In genomic region chr17:6712058-6712853, GRCh38 we compare ENCODE assay signal across 1 cellular context.
A peak's percentile ranks its signal among the peaks of the same experiment; 100 is the strongest.
TF ChIP-seq lines count a peak whose summit lies in the region.

No MANE protein-coding gene starts in this region.

TF ChIP-seq in HepG2, 621 proteins besides CTCF, POLR2A, EP300 and RAD21 (continued from another document and continues in another):
- no peak for TF ChIP-seq PREB (CRISPR knock-in tag; IDR thresholded peaks at IDR 0.05)
- no peak for TF ChIP-seq SOX6 (IDR thresholded peaks at IDR 0.05)
- TF ChIP-seq SOX6 (CRISPR knock-in tag; IDR thresholded peaks at IDR 0.05) = no peak
- no peak for TF ChIP-seq ZEB1 (IDR thresholded peaks at IDR 0.05; ENCODE audit: insufficient replicate concordance, low read depth)
- no peak; the same call in 1 of the 2 replicates for TF ChIP-seq PLSCR1 (CRISPR knock-in tag; IDR thresholded peaks at IDR 0.05; ENCODE audit: borderline replicate concordance)
- no peak for TF ChIP-seq ZNF30 (CRISPR knock-in tag; IDR thresholded peaks at IDR 0.05)
- no peak for TF ChIP-seq ZNF33A (CRISPR knock-in tag; IDR thresholded peaks at IDR 0.05; ENCODE audit: borderline replicate concordance)
- TF ChIP-seq E2F1 (CRISPR knock-in tag; IDR thresholded peaks at IDR 0.05) = no peak
- TF ChIP-seq CHD4 (IDR thresholded peaks at IDR 0.05; ENCODE audit: borderline replicate concordance, low read length) = peak; percentile 98
- TF ChIP-seq MBNL3 (CRISPR knock-in tag; conservative IDR thresholded peaks at IDR 0.05) = no peak
- TF ChIP-seq ZNF724P (CRISPR knock-in tag; IDR thresholded peaks at IDR 0.05; ENCODE audit: borderline replicate concordance) = no peak
- TF ChIP-seq MTERF4 (CRISPR knock-in tag; IDR thresholded peaks at IDR 0.05) = no peak
- TF ChIP-seq FOXK1 (CRISPR knock-in tag; IDR thresholded peaks at IDR 0.05; ENCODE audit: borderline replicate concordance, low read depth) = peak; percentile 8; the same call in 1 of the 2 replicates
- TF ChIP-seq ZNF383 (CRISPR knock-in tag; IDR thresholded peaks at IDR 0.05; ENCODE audit: borderline replicate concordance) = 0 out of 2 replicates have a peak, but pooled peaks have one; percentile 84
- TF ChIP-seq TFE3 (CRISPR knock-in tag; IDR thresholded peaks at IDR 0.05) = 0 out of 2 replicates have a peak, but pooled peaks have one; percentile 43
- no peak for TF ChIP-seq KDM4B (CRISPR knock-in tag; IDR thresholded peaks at IDR 0.05)
- TF ChIP-seq TMF1 (CRISPR knock-in tag; IDR thresholded peaks at IDR 0.05; ENCODE audit: low read depth) = 0 out of 2 replicates have a peak, but pooled peaks have one; percentile 39
- no peak for TF ChIP-seq ZNF576 (CRISPR knock-in tag; IDR thresholded peaks at IDR 0.05)
- no peak for TF ChIP-seq ZBTB20 (CRISPR knock-in tag; IDR thresholded peaks at IDR 0.05; ENCODE audit: borderline replicate concordance, low read depth)
- TF ChIP-seq ZNF543 (CRISPR knock-in tag; IDR thresholded peaks at IDR 0.05) = no peak
- no peak for TF ChIP-seq ZNF891 (CRISPR knock-in tag; IDR thresholded peaks at IDR 0.05)
- no peak for TF ChIP-seq MIXL1 (CRISPR knock-in tag; IDR thresholded peaks at IDR 0.05)
- TF ChIP-seq ZNF784 (CRISPR knock-in tag; IDR thresholded peaks at IDR 0.05; ENCODE audit: borderline replicate concordance) = no peak
- TF ChIP-seq ZNF367 (CRISPR knock-in tag; IDR thresholded peaks at IDR 0.05; ENCODE audit: borderline replicate concordance) = no peak
- peak; percentile 20; the same call in 1 of the 2 replicates for TF ChIP-seq SOX5 (CRISPR knock-in tag; IDR thresholded peaks at IDR 0.05; ENCODE audit: borderline replicate concordance)
- TF ChIP-seq BRF2 (CRISPR knock-in tag; IDR thresholded peaks at IDR 0.05) = no peak; the same call in 1 of the 2 replicates
- TF ChIP-seq RNF219 (CRISPR knock-in tag; IDR thresholded peaks at IDR 0.05) = no peak
- no peak for TF ChIP-seq ZBTB33 (CRISPR knock-in tag; IDR thresholded peaks at IDR 0.05)
- TF ChIP-seq MAFF (IDR thresholded peaks at IDR 0.05; ENCODE audit: low read depth, low read length) = no peak
- no peak for TF ChIP-seq ZNF224 (CRISPR knock-in tag; IDR thresholded peaks at IDR 0.05)
- 0 out of 2 replicates have a peak, but pooled peaks have one; percentile 58 for TF ChIP-seq ZNF12 (CRISPR knock-in tag; IDR thresholded peaks at IDR 0.05)
- no peak for TF ChIP-seq SRSF4 (IDR thresholded peaks at IDR 0.05; ENCODE audit: low read depth, low read length, poor library complexity, severe bottlenecking)
- no peak for TF ChIP-seq NR3C1 (CRISPR knock-in tag; IDR thresholded peaks at IDR 0.05)
- peak; percentile 62; the same call in 1 of the 2 replicates for TF ChIP-seq ARID2 (CRISPR knock-in tag; IDR thresholded peaks at IDR 0.05; ENCODE audit: borderline replicate concordance)
- TF ChIP-seq CENPX (CRISPR knock-in tag; IDR thresholded peaks at IDR 0.05) = no peak
- TF ChIP-seq ZNF33B (CRISPR knock-in tag; IDR thresholded peaks at IDR 0.05) = 0 out of 2 replicates have a peak, but pooled peaks have one; percentile 22
- no peak for TF ChIP-seq ZNF484 (CRISPR knock-in tag; IDR thresholded peaks at IDR 0.05; ENCODE audit: borderline replicate concordance, low read depth)
- no peak; the same call in 1 of the 2 replicates for TF ChIP-seq ZNF7 (CRISPR knock-in tag; IDR thresholded peaks at IDR 0.05)
- TF ChIP-seq ZNF160 (CRISPR knock-in tag; IDR thresholded peaks at IDR 0.05) = no peak; the same call in 1 of the 2 replicates
- no peak for TF ChIP-seq RFXAP (CRISPR knock-in tag; IDR thresholded peaks at IDR 0.05; ENCODE audit: borderline replicate concordance)
- no peak for TF ChIP-seq ZNF329 (CRISPR knock-in tag; IDR thresholded peaks at IDR 0.05; ENCODE audit: low read depth)
- no peak for TF ChIP-seq TRAFD1 (CRISPR knock-in tag; IDR thresholded peaks at IDR 0.05; ENCODE audit: borderline replicate concordance)
- peak; percentile 30; the same call in 1 of the 2 replicates for TF ChIP-seq ZFP36L1 (CRISPR knock-in tag; IDR thresholded peaks at IDR 0.05)
- 0 out of 2 replicates have a peak, but pooled peaks have one; percentile 29 for TF ChIP-seq HNRNPL (IDR thresholded peaks at IDR 0.05; ENCODE audit: low read depth, low read length)
- no peak for TF ChIP-seq ZNF879 (CRISPR knock-in tag; IDR thresholded peaks at IDR 0.05)
- TF ChIP-seq CREM (IDR thresholded peaks at IDR 0.05) = peak; percentile 7; the same call in 1 of the 2 replicates
- no peak for TF ChIP-seq CREM (CRISPR knock-in tag; IDR thresholded peaks at IDR 0.05)
- TF ChIP-seq JARID2 (CRISPR knock-in tag; IDR thresholded peaks at IDR 0.05; ENCODE audit: insufficient replicate concordance) = no peak
- no peak for TF ChIP-seq CEBPG (CRISPR knock-in tag; IDR thresholded peaks at IDR 0.05)
- no peak for TF ChIP-seq ZNF672 (CRISPR knock-in tag; IDR thresholded peaks at IDR 0.05)
